Comparison of ENCODE assay signal across 16 cellular contexts in genomic region chr12:64731683-64732082, GRCh38. TPM values are rescaled to one million over a fixed set of nuclear protein-coding genes. Genes with fewer than 3 reads are reported as not detected.
DNase-seq lines count a peak whose midpoint lies in the region; ATAC-seq, FAIRE-seq and TF ChIP-seq lines count a peak whose summit lies in the region.
"Had no signal": no experiment of that assay in that cellular context is flagged by ENCODE, and none has a peak within 500 bp of the region (broad histone marks: within the 10 kb centered on the region; RNA-seq: fewer than 3 reads in every experiment).

No MANE protein-coding gene starts in this region.

- no peaks in the 10 kb centered on the region for H3K79me2 ChIP-seq in HepG2 (ENCODE audit: insufficient read depth, low read length)

- H2AFZ ChIP-seq in HepG2 (ENCODE audit: low read length), result no peak overlapping the region

- BruUV-seq in HepG2 (replicated peaks; lab: Mats Ljungman, UMichigan), result no TSS peak

- no peak overlapping the region for H3K4me3 Mint-ChIP-seq in activated T-helper 17 cell treated with anti-CD3 and anti-CD28 coated beads, Interleukin-2, amount 50 U/mL, for 72 hours
- H3K4me3 Mint-ChIP-seq in immature natural killer cell, result peak overlapping the region in 3 of 5 donors; percentile 29 to 82 (median 80)
- H3K4me3 Mint-ChIP-seq in stimulated activated effector memory CD8-positive, alpha-beta T cell treated with anti-CD3 and anti-CD28 coated beads, Interleukin-12 subunit alpha, Interleukin-12 subunit beta, amount 100 ng/mL, for 72 hours, result no peak overlapping the region
- H3K4me3 Mint-ChIP-seq: B cell had no signal

- WGBS in HepG2 (ENCODE audit: low lambda C conversion rate), result 93% methylated on average over 4 of the region's 4 CpGs
- 100% methylated on average over 3 of the region's 4 CpGs for WGBS in right lobe of liver (ENCODE audit: insufficient coverage, low coverage, low lambda C conversion rate, missing lambda C conversion rate)

- H3K4me1 ChIP-seq in HepG2 (ENCODE audit: insufficient read depth, low read length), result no peaks in the 10 kb centered on the region
- no peaks in the 10 kb centered on the region for H3K4me1 ChIP-seq in right lobe of liver
- peaks cover 4% of the 10 kb centered on the region for H3K4me1 ChIP-seq in BE2C
- H3K4me1 ChIP-seq: HAP-1 had no signal

- H3K9me3 Mint-ChIP-seq in activated T-helper 17 cell treated with anti-CD3 and anti-CD28 coated beads, Interleukin-2, amount 50 U/mL, for 72 hours, result no peaks in the 10 kb centered on the region
- H3K9me3 Mint-ChIP-seq in immature natural killer cell, result no peaks in the 10 kb centered on the region
- H3K9me3 Mint-ChIP-seq in stimulated activated effector memory CD8-positive, alpha-beta T cell treated with anti-CD3 and anti-CD28 coated beads, Interleukin-12 subunit alpha, Interleukin-12 subunit beta, amount 100 ng/mL, for 72 hours, result no peaks in the 10 kb centered on the region

- no peaks in the 10 kb centered on the region for H3K27me3 Mint-ChIP-seq in activated T-helper 17 cell treated with anti-CD3 and anti-CD28 coated beads, Interleukin-2, amount 50 U/mL, for 72 hours
- H3K27me3 Mint-ChIP-seq in immature natural killer cell (ENCODE audit: low read depth in 3 of 3), result peaks cover 5 to 7% (median 6%) of the 10 kb centered on the region in 3 donors
- H3K27me3 Mint-ChIP-seq: B cell had no signal

- H3K36me3 Mint-ChIP-seq in activated T-helper 17 cell treated with anti-CD3 and anti-CD28 coated beads, Interleukin-2, amount 50 U/mL, for 72 hours (ENCODE audit: low read depth), result peaks cover 62% of the 10 kb centered on the region
- H3K36me3 Mint-ChIP-seq in immature natural killer cell, result peaks cover 19 to 27% (median 26%) of the 10 kb centered on the region in 3 donors
- H3K36me3 Mint-ChIP-seq in stimulated activated effector memory CD8-positive, alpha-beta T cell treated with anti-CD3 and anti-CD28 coated beads, Interleukin-12 subunit alpha, Interleukin-12 subunit beta, amount 100 ng/mL, for 72 hours, result peaks cover 43% of the 10 kb centered on the region

- no peaks in the 10 kb centered on the region for H3K9me3 ChIP-seq in HepG2 (ENCODE audit: low read length)
- H3K9me3 ChIP-seq in right lobe of liver, result no peaks in the 10 kb centered on the region
- no peaks in the 10 kb centered on the region for H3K9me3 ChIP-seq in BE2C
- H3K9me3 ChIP-seq: HAP-1 had no signal

- no peak for ATAC-seq in HepG2
- ATAC-seq in right lobe of liver, result no peak
- no peak for ATAC-seq in activated T-helper 17 cell treated with anti-CD3 and anti-CD28 coated beads, Interleukin-2, amount 50 U/mL, for 72 hours (replicated peaks)
- ATAC-seq in stimulated activated effector memory CD8-positive, alpha-beta T cell treated with anti-CD3 and anti-CD28 coated beads, Interleukin-12 subunit alpha, Interleukin-12 subunit beta, amount 100 ng/mL, for 72 hours, result no peak
- ATAC-seq in Right ventricle myocardium superior (ENCODE audit: poor library complexity), result no peak

- TF ChIP-seq POLR2A in HepG2 (IDR thresholded peaks at IDR 0.05; ENCODE audit: insufficient read depth in 1 of 2, low read depth in 2 of 2, low read length in 2 of 2) (no peak), right lobe of liver (IDR thresholded peaks at IDR 0.05) (no peak)

- H3K27ac ChIP-seq in HepG2 (ENCODE audit: extremely low read length, insufficient read depth, low read length) (no peak overlapping the region), right lobe of liver (no peak overlapping the region)
- H3K27ac ChIP-seq: C4-2B had no signal

- no peaks in the 10 kb centered on the region for H4K20me1 ChIP-seq in HepG2 (ENCODE audit: insufficient read depth, low read length)

- FAIRE-seq in HepG2 (lab: Jason Lieb, UNC), result no peak
- FAIRE-seq: A204.1, GM19239, H1 had no signal

- peaks cover 5 to 30% of the 10 kb centered on the region in 2 experiments; a peak in 4 of 5 replicates for H3K36me3 ChIP-seq in HepG2 (replicated peaks in 1 of 2; ENCODE audit: control insufficient read depth in 1 of 2, insufficient read depth in 2 of 2, low read length in 2 of 2)
- H3K36me3 ChIP-seq in right lobe of liver, result peaks cover 0 to 17% (median 10%) of the 10 kb centered on the region in 4 donors
- no peaks in the 10 kb centered on the region for H3K36me3 ChIP-seq in BE2C

- DNase-seq in HepG2 (ENCODE audit: low spot score) (no peak), right lobe of liver (no peak), immature natural killer cell (no peak), hippocampal formation (lab: John Stamatoyannopoulos, UW) (no peak), Right ventricle myocardium superior (no peak), BE2C (no peak)
- no peak for DNase-seq in stimulated activated effector memory CD8-positive, alpha-beta T cell treated with anti-CD3 and anti-CD28 coated beads, Interleukin-12 subunit alpha, Interleukin-12 subunit beta, amount 100 ng/mL, for 72 hours (ENCODE audit: low spot score in 2 of 2)
- DNase-seq: DMS53, GF-D8 had no signal

- H3K4me3 ChIP-seq in HepG2 (replicated peaks in 1 of 3; ENCODE audit: insufficient read depth in 1 of 3, low read depth in 2 of 3, low read length in 3 of 3) (no peak overlapping the region), right lobe of liver (no peak overlapping the region), BE2C (ENCODE audit: low read depth, low read length) (no peak overlapping the region)
- H3K4me3 ChIP-seq: HAP-1 had no signal

- intact Hi-C loops in HepG2 (cut with micrococcal nuclease; ENCODE audit: unreplicated experiment), result no loop called here
- intact Hi-C loops in right lobe of liver (cut with DNase I), result no loop called here
- intact Hi-C loops in Right ventricle myocardium superior (cut with DNase I), result no loop called here

- CTCF ChIA-PET in HepG2 (lab: Yijun Ruan, JAX; ENCODE audit: low intra/inter-chr PET ratio, low total read pairs), result no interaction called here

- no peak for TF ChIP-seq RAD21 in HepG2 (CRISPR knock-in tag; IDR thresholded peaks at IDR 0.05)

- H3K4me1 Mint-ChIP-seq in activated T-helper 17 cell treated with anti-CD3 and anti-CD28 coated beads, Interleukin-2, amount 50 U/mL, for 72 hours, result peaks cover 9% of the 10 kb centered on the region
- H3K4me1 Mint-ChIP-seq in immature natural killer cell, result peaks cover 23 to 45% of the 10 kb centered on the region in 2 donors
- H3K4me1 Mint-ChIP-seq in stimulated activated effector memory CD8-positive, alpha-beta T cell treated with anti-CD3 and anti-CD28 coated beads, Interleukin-12 subunit alpha, Interleukin-12 subunit beta, amount 100 ng/mL, for 72 hours, result peaks cover 18% of the 10 kb centered on the region

- H3K9ac ChIP-seq in HepG2 (ENCODE audit: insufficient read depth, low read depth, low read length), result no peak overlapping the region

- TF ChIP-seq CTCF in HepG2 (CRISPR knock-in tag; IDR thresholded peaks at IDR 0.05) (no peak), right lobe of liver (IDR thresholded peaks at IDR 0.05) (no peak), BE2C (IDR thresholded peaks at IDR 0.05; ENCODE audit: low read depth, low read length) (no peak)

- POLR2A ChIA-PET in HepG2 (lab: Yijun Ruan, JAX), result no interaction called here

- H3K4me2 ChIP-seq in HepG2 (ENCODE audit: low read depth, low read length), result no peak overlapping the region

- no peak for TF ChIP-seq EP300 in HepG2 (IDR thresholded peaks at IDR 0.05; ENCODE audit: low read depth in 2 of 2, low read length in 2 of 2)
- no peak for TF ChIP-seq EP300 in HepG2 (CRISPR knock-in tag; IDR thresholded peaks at IDR 0.05; ENCODE audit: borderline replicate concordance)

- in situ Hi-C loops in HepG2 (cut with HindIII; ENCODE audit: extremely low pct_ligation_motif_present, low pct_unique_long_range_greater_than_20kb), result no loop called here

- peak overlapping the region; percentile 89 for H3K27ac Mint-ChIP-seq in activated T-helper 17 cell treated with anti-CD3 and anti-CD28 coated beads, Interleukin-2, amount 50 U/mL, for 72 hours
- peak overlapping the region; percentile 97 to 99 (median 98) for H3K27ac Mint-ChIP-seq in immature natural killer cell
- peak overlapping the region; percentile 95 for H3K27ac Mint-ChIP-seq in stimulated activated effector memory CD8-positive, alpha-beta T cell treated with anti-CD3 and anti-CD28 coated beads, Interleukin-12 subunit alpha, Interleukin-12 subunit beta, amount 100 ng/mL, for 72 hours
- H3K27ac Mint-ChIP-seq: B cell had no signal

- H3K27me3 ChIP-seq in HepG2 (ENCODE audit: control insufficient read depth in 1 of 2, insufficient read depth in 2 of 2, low read length in 2 of 2) (no peaks in the 10 kb centered on the region), right lobe of liver (no peaks in the 10 kb centered on the region), BE2C (no peaks in the 10 kb centered on the region)

TF ChIP-seq in HepG2, 621 proteins besides CTCF, POLR2A, EP300 and RAD21 (continues in another document):
- TF ChIP-seq ATF7-NPFF (CRISPR knock-in tag; IDR thresholded peaks at IDR 0.05; ENCODE audit: low read depth), result no peak

RNA-seq across cellular contexts. Expression of gene GNS, which starts 27.5 kb away (rescaled TPM):
- total RNA-seq in HepG2 (2016; rRNA removed; fragmentation: Illumina TruSeq; extraction: Trizol) (28.1 and 49.8 TPM in 2 replicates), right lobe of liver (10 to 100 TPM; 41.0 to 87.5 (median 63.7) TPM), Right ventricle myocardium superior (97.9 TPM)
- total RNA-seq in HepG2 (2016; cell fraction: cytosol; rRNA removed; fragmentation: Illumina TruSeq; extraction: Trizol; ENCODE audit: low read depth), result 2.4 and 2.7 TPM in 2 replicates
- 24.8 and 48.3 TPM in 2 replicates for total RNA-seq in HepG2 (2016; cell fraction: insoluble cytoplasmic fraction; rRNA removed; fragmentation: Illumina TruSeq; extraction: Trizol)
- 7.4 and 9.1 TPM in 2 replicates for total RNA-seq in HepG2 (2016; cell fraction: membrane; rRNA removed; fragmentation: Illumina TruSeq; extraction: Trizol)
- total RNA-seq in HepG2 (2016; cell fraction: nucleus; rRNA removed; fragmentation: Illumina TruSeq; extraction: Trizol), result 53.7 and 57.7 TPM in 2 replicates
- polyA plus RNA-seq in HepG2 (2011; rRNA removed) (51.0 and 56.7 TPM in 2 replicates), immature natural killer cell (100 to 1,000 TPM in 2 of 3 donors, 10 to 100 TPM in 1; 64.5 to 113 (median 109) TPM)
- polyA plus RNA-seq in HepG2 (2011; cell fraction: cytosol; rRNA removed), result 33.1 and 51.2 TPM in 2 replicates
- polyA plus RNA-seq in HepG2 (2011; cell fraction: nucleus; rRNA removed), result 14.3 and 18.8 TPM in 2 replicates
- polyA plus RNA-seq in HepG2 (2012), result 41.6 and 43.2 TPM in 2 replicates
- polyA plus RNA-seq in HepG2 (2016; cell fraction: cytosol; fragmentation: Illumina TruSeq; extraction: Trizol; ENCODE audit: low read depth), result 1.2 and 1.5 TPM in 2 replicates
- 15.9 and 16.5 TPM in 2 replicates for polyA plus RNA-seq in HepG2 (2016; cell fraction: insoluble cytoplasmic fraction; fragmentation: Illumina TruSeq; extraction: Trizol; ENCODE audit: low read depth)
- 2.6 and 3.8 TPM in 2 replicates for polyA plus RNA-seq in HepG2 (2016; cell fraction: membrane; fragmentation: Illumina TruSeq; extraction: Trizol; ENCODE audit: low read depth)
- polyA plus RNA-seq in HepG2 (2016; cell fraction: nucleus; fragmentation: Illumina TruSeq; extraction: Trizol; ENCODE audit: insufficient read depth, low read depth), result 40.9 and 42.8 TPM in 2 replicates
- polyA minus RNA-seq in HepG2 (2011; rRNA and poly(A)+ RNA removed; ENCODE audit: low replicate concordance), result 133 and 193 TPM in 2 replicates
- polyA minus RNA-seq in HepG2 (2011; cell fraction: cytosol; rRNA and poly(A)+ RNA removed), result 83.4 and 112 TPM in 2 replicates
- 33.0 and 62.8 TPM in 2 replicates for polyA minus RNA-seq in HepG2 (2011; cell fraction: nucleus; rRNA and poly(A)+ RNA removed)
- 10 to 100 TPM; 26.2 to 29.9 TPM for total RNA-seq in activated T-helper 17 cell treated with anti-CD3 and anti-CD28 coated beads, Interleukin-2, amount 50 U/mL, for 72 hours
- polyA plus RNA-seq in BE2C (2012; ENCODE audit: insufficient read depth, insufficient read length, low read depth), result 20.5 TPM

Comparison
In these comparisons a context has a peak if more than half of its experiments do, and no peak if none do; other contexts are left out.
1. H3K4me3 Mint-ChIP-seq: peak in immature natural killer cell (3 of 5); none in activated T-helper 17 cell treated with anti-CD3 and anti-CD28 coated beads, Interleukin-2, amount 50 U/mL, for 72 hours (single experiment) and stimulated activated effector memory CD8-positive, alpha-beta T cell treated with anti-CD3 and anti-CD28 coated beads, Interleukin-12 subunit alpha, Interleukin-12 subunit beta, amount 100 ng/mL, for 72 hours (single experiment).
2. Peak in every context shown above with its lines, with median percentiles within 50 percentile points of each other: H3K27ac Mint-ChIP-seq.